15 cellular contexts compared by ENCODE assay signal in genomic region chr11:80733776-80734175, GRCh38.
A peak's percentile ranks its signal among the peaks of the same experiment; 100 is the strongest.
DNase-seq lines count a peak whose midpoint lies in the region; ATAC-seq and TF ChIP-seq lines count a peak whose summit lies in the region.
"Had no signal": no experiment of that assay in that cellular context is flagged by ENCODE, and none has a peak within 500 bp of the region (broad histone marks: within the 10 kb centered on the region; RNA-seq: fewer than 3 reads in every experiment).

No MANE protein-coding gene starts in this region.

- no peak overlapping the region for H3K9ac ChIP-seq in smooth muscle cell (ENCODE audit: low read depth)

- no peaks in the 10 kb centered on the region for H3K4me1 ChIP-seq in smooth muscle cell (ENCODE audit: low read depth)
- H3K4me1 ChIP-seq: A549, BE2C, HAP-1 had no signal

- H3K27ac ChIP-seq in epithelial cell of prostate (no peak overlapping the region), smooth muscle cell (ENCODE audit: low read depth) (no peak overlapping the region)
- H3K27ac ChIP-seq: A549, C4-2B had no signal

- H4K20me1 ChIP-seq in smooth muscle cell (ENCODE audit: low read depth) = no peaks in the 10 kb centered on the region

- no peaks in the 10 kb centered on the region for H3K79me2 ChIP-seq in smooth muscle cell (ENCODE audit: low read depth)

- H3K4me2 ChIP-seq in smooth muscle cell = no peak overlapping the region
- H3K4me2 ChIP-seq: A549 had no signal

- H3K9me3 ChIP-seq in smooth muscle cell (replicated peaks; ENCODE audit: low read depth) = no peaks in the 10 kb centered on the region
- H3K9me3 ChIP-seq: A549, BE2C, HAP-1 had no signal

- ATAC-seq in GM18861 (IDR thresholded peaks at IDR 0.05; ENCODE audit: unreplicated experiment) (no peak), omental fat pad (ENCODE audit: low FRiP score) (no peak)
- ATAC-seq: A549 had no signal

- no peaks in the 10 kb centered on the region for H3K36me3 ChIP-seq in smooth muscle cell (ENCODE audit: low read depth)
- H3K36me3 ChIP-seq: BE2C, HAP-1 had no signal

- TF ChIP-seq CTCF in smooth muscle cell (IDR thresholded peaks at IDR 0.05; ENCODE audit: borderline replicate concordance, insufficient read depth, poor library complexity, severe bottlenecking) (no peak), omental fat pad (IDR thresholded peaks at IDR 0.05) (no peak)

- H3F3A ChIP-seq in smooth muscle cell (ENCODE audit: low read depth) = no peaks in the 10 kb centered on the region

- DNase-seq in NCI-H1105 (lab: John Stamatoyannopoulos, UW) = peak; percentile 83
- DNase-seq in NCI-H1105 treated with DMSO at 0.1 percent for 48 hours (lab: John Stamatoyannopoulos, UW) = peak; percentile 91
- peak; percentile 37 for DNase-seq in NCI-H446 treated with DMSO at 0.1 percent for 48 hours (lab: John Stamatoyannopoulos, UW)
- DNase-seq in epithelial cell of prostate (ENCODE audit: low read depth, low spot score) = peak; percentile 22
- DNase-seq in smooth muscle cell (lab: John Stamatoyannopoulos, UW; ENCODE audit: unreplicated experiment) = no peak
- DNase-seq in Kasumi-1 (lab: John Stamatoyannopoulos, UW) = no peak
- no peak for DNase-seq in omental fat pad (ENCODE audit: low spot score)
- DNase-seq: BE2C; CD4-positive, alpha-beta memory T cell; DND-41; GDM1 had no signal

- H3K4me3 ChIP-seq in smooth muscle cell = no peak overlapping the region
- H3K4me3 ChIP-seq: A549, HAP-1 had no signal

- no peak overlapping the region for H2AFZ ChIP-seq in smooth muscle cell (ENCODE audit: low read depth)

- no peaks in the 10 kb centered on the region for H3K27me3 ChIP-seq in smooth muscle cell (ENCODE audit: low read depth)
- H3K27me3 ChIP-seq: BE2C had no signal

- 92% methylated on average over 2 of the region's 2 CpGs for WGBS in smooth muscle cell (ENCODE audit: low lambda C conversion rate)

Comparison
In these comparisons a context has a peak if more than half of its experiments do, and no peak if none do; other contexts are left out.
1. DNase-seq: peak in NCI-H1105 (single experiment), NCI-H1105 treated with DMSO at 0.1 percent for 48 hours (single experiment), NCI-H446 treated with DMSO at 0.1 percent for 48 hours (single experiment) and epithelial cell of prostate (single experiment); none in smooth muscle cell (single experiment), Kasumi-1 (0 of 2) and omental fat pad (single experiment).